10 cellular contexts compared by ENCODE assay signal in genomic region chr14:35355981-35356839, GRCh38. TPM values are rescaled to one million over a fixed set of nuclear protein-coding genes. Genes with fewer than 3 reads are reported as not detected.
DNase-seq lines count a peak whose midpoint lies in the region; ATAC-seq and TF ChIP-seq lines count a peak whose summit lies in the region.
"Had no signal": no experiment of that assay in that cellular context is flagged by ENCODE, and none has a peak within 500 bp of the region (broad histone marks: within the 10 kb centered on the region; RNA-seq: fewer than 3 reads in every experiment).

No MANE protein-coding gene starts in this region.

- no TSS peak for BruUV-seq in PC-9 (replicated peaks; lab: Mats Ljungman, UMichigan)

- DNase-seq in activated CD4-positive, alpha-beta T cell treated with anti-CD3 and anti-CD28 coated beads for 36 hours = peak; percentile 79
- no peak for DNase-seq in activated CD4-positive, alpha-beta T cell treated with anti-CD3 and anti-CD28 coated beads, Interleukin-2, amount 50 U/mL, for 4 hours
- peak; percentile 76 to 89 for DNase-seq in PC-9
- peak; percentile 35 to 53 for DNase-seq in stimulated activated CD4-positive, alpha-beta T cell treated with anti-CD3 and anti-CD28 coated beads, Interleukin-4, amount 100 ng/mL, for 48 hours (ENCODE audit: low read depth in 2 of 2)
- DNase-seq in sigmoid colon = no peak
- DNase-seq in immature natural killer cell = no peak
- no peak for DNase-seq in NCI-H2171 treated with DMSO at 0.1 percent for 48 hours (lab: John Stamatoyannopoulos, UW)
- DNase-seq: hypothalamus had no signal

- TF ChIP-seq POLR2A in sigmoid colon (IDR thresholded peaks at IDR 0.05) = no peak

- peaks cover 46% of the 10 kb centered on the region for H3K4me1 Mint-ChIP-seq in activated CD4-positive, alpha-beta T cell treated with anti-CD3 and anti-CD28 coated beads for 36 hours
- H3K4me1 Mint-ChIP-seq in immature natural killer cell = peaks cover 21 to 27% of the 10 kb centered on the region in 2 donors

- H3K9me2 ChIP-seq in PC-9 (ENCODE audit: insufficient read depth) = no peaks in the 10 kb centered on the region

- POLR2A ChIA-PET in activated CD4-positive, alpha-beta T cell treated with anti-CD3 and anti-CD28 coated beads for 36 hours (lab: Charles Lee) = interaction anchor here (0.5 to 3.5 kb wide), 8 partner anchors 9 to 236 kb away, joined by 4 to 61 read pairs (median 9); partner anchors contain the start of genes NFKBIA and PSMA6
- POLR2A ChIA-PET in PC-9 (lab: Charles Lee; ENCODE audit: unreplicated experiment) = interaction anchor here (0.5 to 0.6 kb wide), 3 partner anchors 18 to 117 kb away, joined by 3 to 8 read pairs (median 7); no protein-coding TSS in a partner anchor

- H3F3A ChIP-seq in PC-9 (ENCODE audit: insufficient read depth, low read depth) = peaks cover 27% of the 10 kb centered on the region

- peak overlapping the region; percentile 73 for H3K4me2 ChIP-seq in PC-9
- H3K4me2 ChIP-seq: BLaER1 had no signal

- no peaks in the 10 kb centered on the region for H3K27me3 ChIP-seq in PC-9 (ENCODE audit: insufficient read depth, low read depth)
- no peaks in the 10 kb centered on the region for H3K27me3 ChIP-seq in esophagus (ENCODE audit: control insufficient read depth in 1 of 2, insufficient read depth in 2 of 2, low read length in 2 of 2)
- no peaks in the 10 kb centered on the region for H3K27me3 ChIP-seq in sigmoid colon
- H3K27me3 ChIP-seq: BLaER1 had no signal

- 41 to 48% methylated on average over 5 of the region's 5 CpGs for whole genome bisulfite sequencing in esophagus, 2 donors
- 18 to 53% methylated on average over 5 of the region's 5 CpGs for WGBS in sigmoid colon, 2 donors

- H3K4me3 Mint-ChIP-seq in activated CD4-positive, alpha-beta T cell treated with anti-CD3 and anti-CD28 coated beads for 36 hours = peak overlapping the region; percentile 30
- H3K4me3 Mint-ChIP-seq in immature natural killer cell = no peak overlapping the region

- no peak for TF ChIP-seq CTCF in PC-9 (conservative IDR thresholded peaks at IDR 0.05)
- no peak for TF ChIP-seq CTCF in sigmoid colon (IDR thresholded peaks at IDR 0.05)

- H3K9me3 Mint-ChIP-seq in activated CD4-positive, alpha-beta T cell treated with anti-CD3 and anti-CD28 coated beads for 36 hours (ENCODE audit: low read depth) = no peaks in the 10 kb centered on the region
- H3K9me3 Mint-ChIP-seq in immature natural killer cell = no peaks in the 10 kb centered on the region

- intact Hi-C loops in activated CD4-positive, alpha-beta T cell treated with anti-CD3 and anti-CD28 coated beads for 36 hours (cut with DNase I, micrococcal nuclease) = loop anchor here (1.0 kb wide), 7 partner anchors 9 to 69 kb away; partner anchors contain the start of genes NFKBIA (in 1 of the 2) and PSMA6 (in 1 of the 2)
- intact Hi-C loops in PC-9 (cut with micrococcal nuclease; ENCODE audit: unreplicated experiment) (loop anchor here (1.0 kb wide), 2 partner anchors 20 to 48 kb away; partner anchors contain the start of gene NFKBIA), sigmoid colon (cut with DNase I) (no loop called here)

- H3K36me3 Mint-ChIP-seq in activated CD4-positive, alpha-beta T cell treated with anti-CD3 and anti-CD28 coated beads for 36 hours (ENCODE audit: low read depth) = no peaks in the 10 kb centered on the region
- H3K36me3 Mint-ChIP-seq in immature natural killer cell = no peaks in the 10 kb centered on the region

- no peaks in the 10 kb centered on the region for H3K27me3 Mint-ChIP-seq in activated CD4-positive, alpha-beta T cell treated with anti-CD3 and anti-CD28 coated beads for 36 hours
- peaks cover 0 to 6% (median 3%) of the 10 kb centered on the region in 3 donors for H3K27me3 Mint-ChIP-seq in immature natural killer cell (ENCODE audit: low read depth in 3 of 3)

- ATAC-seq in activated CD4-positive, alpha-beta T cell treated with anti-CD3 and anti-CD28 coated beads for 36 hours = peak; percentile 85

- H3K4me3 ChIP-seq in PC-9 (peak overlapping the region; percentile 30; the same call in 1 of the 2 replicates), esophagus (ENCODE audit: low read depth in 1 of 2, low read length in 2 of 2) (no peak overlapping the region), sigmoid colon (no peak overlapping the region)
- H3K4me3 ChIP-seq: BLaER1 had no signal

- TF ChIP-seq EP300 in sigmoid colon (IDR thresholded peaks at IDR 0.05) = no peak

- no peaks in the 10 kb centered on the region for H3K36me3 ChIP-seq in PC-9 (ENCODE audit: low read depth)
- H3K36me3 ChIP-seq in esophagus (ENCODE audit: control insufficient read depth in 2 of 2, insufficient read depth in 2 of 2, low read length in 1 of 2) = no peaks in the 10 kb centered on the region
- H3K36me3 ChIP-seq in sigmoid colon = no peaks in the 10 kb centered on the region
- H3K36me3 ChIP-seq: BLaER1 had no signal

- H3K27ac Mint-ChIP-seq in activated CD4-positive, alpha-beta T cell treated with anti-CD3 and anti-CD28 coated beads for 36 hours = peak overlapping the region; percentile 91
- peak overlapping the region in 1 of 6 donors; percentile 41 for H3K27ac Mint-ChIP-seq in immature natural killer cell

- CTCF ChIA-PET in activated CD4-positive, alpha-beta T cell treated with anti-CD3 and anti-CD28 coated beads for 36 hours (lab: Charles Lee) = interaction anchor here (0.7 to 2.0 kb wide), 7 partner anchors 9 to 126 kb away, joined by 3 to 7 read pairs (median 3); partner anchors contain the start of gene PSMA6
- CTCF ChIA-PET in PC-9 (lab: Charles Lee) = interaction anchor here (0.6 kb wide), 1 partner anchor 859 kb away, joined by 3 read pairs; no protein-coding TSS in a partner anchor

- H3K4me1 ChIP-seq in PC-9 (replicated peaks; ENCODE audit: insufficient read depth) (peaks cover 51% of the 10 kb centered on the region), esophagus (ENCODE audit: control insufficient read depth in 2 of 2, insufficient read depth in 2 of 2, low read length in 1 of 2) (peaks cover 0 to 6% of the 10 kb centered on the region in 2 donors), sigmoid colon (no peaks in the 10 kb centered on the region)

- no peaks in the 10 kb centered on the region for H3K79me2 ChIP-seq in PC-9 (ENCODE audit: low read depth)

- H2AFZ ChIP-seq in PC-9 = no peak overlapping the region

- H3K9me3 ChIP-seq in PC-9 (ENCODE audit: insufficient read depth, low read depth) (no peaks in the 10 kb centered on the region), esophagus (ENCODE audit: control insufficient read depth in 2 of 2, insufficient read depth in 1 of 2, low read depth in 1 of 2, low read length in 1 of 2) (no peaks in the 10 kb centered on the region), sigmoid colon (no peaks in the 10 kb centered on the region)
- H3K9me3 ChIP-seq: BLaER1 had no signal

- H4K20me1 ChIP-seq in PC-9 (ENCODE audit: insufficient read depth) = no peaks in the 10 kb centered on the region
- H4K20me1 ChIP-seq: BLaER1 had no signal

- H3K27ac ChIP-seq in PC-9 (peak overlapping the region; percentile 86), esophagus (ENCODE audit: low read depth in 2 of 2, low read length in 1 of 2) (peak overlapping the region; percentile 63 to 91), sigmoid colon (no peak overlapping the region)
- H3K27ac ChIP-seq: BLaER1 had no signal

RNA-seq across cellular contexts. Expression of gene NFKBIA, which starts 48.3 kb away (rescaled TPM):
- total RNA-seq in activated CD4-positive, alpha-beta T cell treated with anti-CD3 and anti-CD28 coated beads for 36 hours = 100 to 1,000 TPM; 264 to 298 TPM
- total RNA-seq in PC-9 (2021) (30.2 and 34.8 TPM in 2 replicates), sigmoid colon (100 to 1,000 TPM; 258 to 340 (median 289) TPM)
- polyA plus RNA-seq in esophagus (100 to 1,000 TPM; 121 to 206 TPM), sigmoid colon (100 to 1,000 TPM in 2 of 3 donors, 10 to 100 TPM in 1; 95.5 to 188 (median 158) TPM), immature natural killer cell (100 to 1,000 TPM; 339 to 579 (median 435) TPM)

Comparison
In these comparisons a context has a peak if more than half of its experiments do, and no peak if none do; other contexts are left out.
1. DNase-seq: peak in activated CD4-positive, alpha-beta T cell treated with anti-CD3 and anti-CD28 coated beads for 36 hours (single experiment), PC-9 (2 of 2) and stimulated activated CD4-positive, alpha-beta T cell treated with anti-CD3 and anti-CD28 coated beads, Interleukin-4, amount 100 ng/mL, for 48 hours (2 of 2); none in activated CD4-positive, alpha-beta T cell treated with anti-CD3 and anti-CD28 coated beads, Interleukin-2, amount 50 U/mL, for 4 hours (0 of 2), sigmoid colon (single experiment), immature natural killer cell (0 of 3) and NCI-H2171 treated with DMSO at 0.1 percent for 48 hours (single experiment).
2. H3K27ac ChIP-seq: peak in PC-9 (single experiment) and esophagus (2 of 2); none in sigmoid colon (0 of 4).